In the genomic region with DNA sequence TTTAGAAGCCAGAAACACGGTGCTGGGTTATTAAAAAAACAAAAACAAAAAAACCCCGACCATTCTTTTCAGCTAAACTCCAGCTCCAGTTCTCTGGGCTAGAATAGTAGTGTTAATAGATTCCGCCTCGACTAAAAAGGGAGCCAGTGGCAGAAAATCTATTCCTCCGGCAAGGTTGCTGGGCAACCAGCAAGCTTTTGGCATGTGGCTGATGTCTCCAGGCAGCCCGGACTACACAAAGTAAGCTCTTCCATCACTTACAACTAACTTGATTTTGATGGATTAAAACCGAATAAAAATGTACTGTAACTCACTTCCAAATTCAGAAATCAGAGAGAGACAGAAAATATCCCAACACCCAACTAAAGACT, we compare ENCODE assay signal across 14 cellular contexts.
DNase-seq lines count a peak whose midpoint lies in the region; ATAC-seq, FAIRE-seq and TF ChIP-seq lines count a peak whose summit lies in the region.
"Had no signal": no experiment of that assay in that cellular context is flagged by ENCODE, and none has a peak within 500 bp of the region (broad histone marks: within the 10 kb centered on the region; RNA-seq: fewer than 3 reads in every experiment).

No MANE protein-coding gene starts in this region.

- H3K4me3 Mint-ChIP-seq in nephron: no peak overlapping the region
- H3K4me3 Mint-ChIP-seq: activated T-helper 17 cell treated with anti-CD3 and anti-CD28 coated beads, Interleukin-2, amount 50 U/mL, for 72 hours; stimulated activated naive CD8-positive, alpha-beta T cell treated with anti-CD3 and anti-CD28 coated beads, Interleukin-15, amount 100 ng/mL, for 72 hours had no signal

- H3K27me3 ChIP-seq in IMR-90 (ENCODE audit: control insufficient read depth, insufficient read depth, low read length): no peaks in the 10 kb centered on the region
- no peaks in the 10 kb centered on the region for H3K27me3 ChIP-seq in esophagus muscularis mucosa
- no peaks in the 10 kb centered on the region for H3K27me3 ChIP-seq in suprapubic skin
- H3K27me3 ChIP-seq: BE2C had no signal

- no peak overlapping the region for H2BK20ac ChIP-seq in IMR-90 (ENCODE audit: low read depth, low read length)

- no peak overlapping the region for H2BK5ac ChIP-seq in IMR-90 (ENCODE audit: low read depth, low read length, poor library complexity, severe bottlenecking)

- dilution Hi-C loops in IMR-90 (cut with HindIII; ENCODE audit: low sequenced_read_pairs, unreplicated experiment): no loop called here

- H3K27ac Mint-ChIP-seq in nephron: peak overlapping the region in 2 of 3 experiments; percentile 10 to 63
- H3K27ac Mint-ChIP-seq: stimulated activated naive CD8-positive, alpha-beta T cell treated with anti-CD3 and anti-CD28 coated beads, Interleukin-15, amount 100 ng/mL, for 72 hours had no signal

- no peak overlapping the region for H3K4me3 ChIP-seq in IMR-90 (ENCODE audit: insufficient read depth, low read depth, low read length)
- H3K4me3 ChIP-seq in esophagus muscularis mucosa: no peak overlapping the region
- H3K4me3 ChIP-seq in suprapubic skin: no peak overlapping the region

- peak overlapping the region; percentile 45; the same call in 1 of the 2 replicates for H4K5ac ChIP-seq in IMR-90 (ENCODE audit: low read depth, low read length)

- H4K20me1 ChIP-seq in IMR-90 (ENCODE audit: insufficient read depth, low read length): peaks cover 2% of the 10 kb centered on the region; the same call in 1 of the 2 replicates

- BruUV-seq in IMR-90 (replicated peaks; lab: Mats Ljungman, UMichigan): no TSS peak

- H4K91ac ChIP-seq in IMR-90 (ENCODE audit: insufficient read depth, low read depth, low read length): no peak overlapping the region

- no peak overlapping the region for H2BK15ac ChIP-seq in IMR-90 (ENCODE audit: low read depth, low read length)

- H2AFZ ChIP-seq in IMR-90 (replicated peaks; ENCODE audit: low read length, poor library complexity): no peak overlapping the region

- peaks cover 17 to 38% of the 10 kb centered on the region in 2 experiments for H3K79me1 ChIP-seq in IMR-90 (ENCODE audit: low read depth in 1 of 2, low read length in 2 of 2)

- H3K36me3 ChIP-seq in IMR-90 (ENCODE audit: control insufficient read depth, insufficient read depth, low read length) (no peaks in the 10 kb centered on the region), esophagus muscularis mucosa (no peaks in the 10 kb centered on the region), suprapubic skin (no peaks in the 10 kb centered on the region)
- H3K36me3 ChIP-seq: BE2C had no signal

- no peak overlapping the region for H3K56ac ChIP-seq in IMR-90 (ENCODE audit: extremely low read depth, insufficient read depth, low read length)

- H3K9me3 ChIP-seq in IMR-90 (ENCODE audit: control insufficient read depth, insufficient read depth, low read length): no peaks in the 10 kb centered on the region
- no peaks in the 10 kb centered on the region for H3K9me3 ChIP-seq in esophagus muscularis mucosa
- H3K9me3 ChIP-seq in suprapubic skin: no peaks in the 10 kb centered on the region
- H3K9me3 ChIP-seq: BE2C had no signal

- TF ChIP-seq EP300 in esophagus muscularis mucosa (IDR thresholded peaks at IDR 0.05): no peak
- TF ChIP-seq EP300 in suprapubic skin (IDR thresholded peaks at IDR 0.05): no peak

- H3K27me3 Mint-ChIP-seq in nephron (ENCODE audit: low read depth): no peaks in the 10 kb centered on the region
- H3K27me3 Mint-ChIP-seq: activated T-helper 17 cell treated with anti-CD3 and anti-CD28 coated beads, Interleukin-2, amount 50 U/mL, for 72 hours; stimulated activated naive CD8-positive, alpha-beta T cell treated with anti-CD3 and anti-CD28 coated beads, Interleukin-15, amount 100 ng/mL, for 72 hours had no signal

- H3K9me1 ChIP-seq in IMR-90 (ENCODE audit: insufficient read depth, low read length): peaks cover 8% of the 10 kb centered on the region

- H4K8ac ChIP-seq in IMR-90 (ENCODE audit: low read depth in 2 of 2, low read length in 2 of 2): no peak overlapping the region

- no peaks in the 10 kb centered on the region for H3K36me3 Mint-ChIP-seq in nephron (ENCODE audit: low read depth)

- H3K9me3 Mint-ChIP-seq in nephron: no peaks in the 10 kb centered on the region
- H3K9me3 Mint-ChIP-seq: activated T-helper 17 cell treated with anti-CD3 and anti-CD28 coated beads, Interleukin-2, amount 50 U/mL, for 72 hours; stimulated activated naive CD8-positive, alpha-beta T cell treated with anti-CD3 and anti-CD28 coated beads, Interleukin-15, amount 100 ng/mL, for 72 hours had no signal

- intact Hi-C loops in IMR-90 (cut with micrococcal nuclease) (loop anchor here (5.0 kb wide), 2 partner anchors 304 to 369 kb away; no protein-coding TSS in a partner anchor), esophagus muscularis mucosa (cut with DNase I) (no loop called here)

- H3K18ac ChIP-seq in IMR-90 (ENCODE audit: low read depth, low read length): no peak overlapping the region

- no peak overlapping the region for H2AK9ac ChIP-seq in IMR-90 (replicated peaks; ENCODE audit: low read depth, low read length, poor library complexity)

- H3K4ac ChIP-seq in IMR-90 (ENCODE audit: low read depth, low read length): no peak overlapping the region

- no peak overlapping the region; the same call in 1 of the 2 replicates for H2BK120ac ChIP-seq in IMR-90 (ENCODE audit: low read depth, low read length)

- H2AK5ac ChIP-seq in IMR-90 (ENCODE audit: low read depth, low read length): no peak overlapping the region

- H3K14ac ChIP-seq in IMR-90 (replicated peaks; ENCODE audit: low read depth, low read length): no peak overlapping the region

- no peak for TF ChIP-seq CTCF in IMR-90 (conservative IDR thresholded peaks at IDR 0.05; ENCODE audit: low read depth, low read length)
- TF ChIP-seq CTCF in esophagus muscularis mucosa (IDR thresholded peaks at IDR 0.05): no peak
- no peak for TF ChIP-seq CTCF in nephron (IDR thresholded peaks at IDR 0.05; ENCODE audit: unreplicated experiment in 3 of 3)
- TF ChIP-seq CTCF in suprapubic skin (IDR thresholded peaks at IDR 0.05): no peak
- no peak for TF ChIP-seq CTCF in D721Med (IDR thresholded peaks at IDR 0.05; ENCODE audit: insufficient read depth, missing control alignments)

- peaks cover 33% of the 10 kb centered on the region for H3K4me1 Mint-ChIP-seq in nephron

- no peak overlapping the region for H3K27ac ChIP-seq in IMR-90 (ENCODE audit: insufficient read depth, low read length)
- peak overlapping the region in 3 of 4 donors; percentile 12 to 40 (median 21) for H3K27ac ChIP-seq in esophagus muscularis mucosa (replicated peaks in 1 of 4)
- no peak overlapping the region for H3K27ac ChIP-seq in suprapubic skin

- FAIRE-seq in D721Med (lab: Jason Lieb, UNC): no peak

- H3K9ac ChIP-seq in IMR-90 (ENCODE audit: low read depth, low read length): no peak overlapping the region

- H3K4me2 ChIP-seq in IMR-90 (ENCODE audit: low read depth, low read length): no peak overlapping the region

- H3K4me1 ChIP-seq in IMR-90 (ENCODE audit: control insufficient read depth, insufficient read depth, low read length) (peaks cover 13% of the 10 kb centered on the region), esophagus muscularis mucosa (peaks cover 5 to 22% (median 16%) of the 10 kb centered on the region in 4 donors), suprapubic skin (no peaks in the 10 kb centered on the region)
- H3K4me1 ChIP-seq: BE2C had no signal

- POLR2A ChIA-PET in IMR-90 (lab: Charles Lee; ENCODE audit: unreplicated experiment): no interaction called here

- no peak overlapping the region for H3K23ac ChIP-seq in IMR-90 (ENCODE audit: low read depth, low read length)

- no peak for TF ChIP-seq RAD21 in IMR-90 (IDR thresholded peaks at IDR 0.05; ENCODE audit: low read length)

- DNase-seq in AG08395 (ENCODE audit: low spot score) (peak; percentile 19), IMR-90 (no peak), esophagus muscularis mucosa (ENCODE audit: extremely low spot score) (peak; percentile 53), mesenteric fat pad (ENCODE audit: low spot score) (no peak), suprapubic skin (ENCODE audit: low spot score in 2 of 2) (no peak), D721Med (ENCODE audit: insufficient read length, low spot score) (no peak)
- DNase-seq: activated CD4-positive, alpha-beta T cell treated with anti-CD3 and anti-CD28 coated beads for 48 hours; BE2C; NCI-H2081; stimulated activated CD4-positive, alpha-beta T cell treated with anti-CD3 and anti-CD28 coated beads, Interleukin-4, amount 100 ng/mL, for 4 hours; stimulated activated naive CD8-positive, alpha-beta T cell treated with anti-CD3 and anti-CD28 coated beads, Interleukin-15, amount 100 ng/mL, for 72 hours had no signal

- CTCF ChIA-PET in IMR-90 (lab: Yijun Ruan, JAX): interaction anchor here (1.2 kb wide), 1 partner anchor 53 kb away, joined by 4 read pairs; no protein-coding TSS in a partner anchor

- WGBS in IMR-90 (ENCODE audit: extremely low coverage in 2 of 2, insufficient read length in 1 of 2), 2 experiments: no CpG with 5 or more reads among the region's 7 CpGs
- 30% methylated on average over 7 of the region's 7 CpGs for WGBS in esophagus muscularis mucosa
- WGBS in suprapubic skin: 34% methylated on average over 7 of the region's 7 CpGs

- in situ Hi-C loops in IMR-90 (cut with MboI; ENCODE audit: low sequenced_read_pairs): no loop called here

- ATAC-seq in IMR-90 (ENCODE audit: low read depth) (no peak), HG03354 (IDR thresholded peaks at IDR 0.05; ENCODE audit: poor library complexity, severe bottlenecking, unreplicated experiment) (no peak)
- ATAC-seq: activated T-helper 17 cell treated with anti-CD3 and anti-CD28 coated beads, Interleukin-2, amount 50 U/mL, for 72 hours; stimulated activated naive CD8-positive, alpha-beta T cell treated with anti-CD3 and anti-CD28 coated beads, Interleukin-15, amount 100 ng/mL, for 72 hours had no signal

- no peak for TF ChIP-seq POLR2A in IMR-90 (IDR thresholded peaks at IDR 0.05; ENCODE audit: low read depth, low read length)
- no peak for TF ChIP-seq POLR2A in esophagus muscularis mucosa (IDR thresholded peaks at IDR 0.05; ENCODE audit: low read depth)
- no peak for TF ChIP-seq POLR2A in suprapubic skin (IDR thresholded peaks at IDR 0.05)

TF ChIP-seq in IMR-90, 13 proteins besides CTCF, POLR2A, EP300 and RAD21 (continues in another document):
- TF ChIP-seq, protein P1, sequence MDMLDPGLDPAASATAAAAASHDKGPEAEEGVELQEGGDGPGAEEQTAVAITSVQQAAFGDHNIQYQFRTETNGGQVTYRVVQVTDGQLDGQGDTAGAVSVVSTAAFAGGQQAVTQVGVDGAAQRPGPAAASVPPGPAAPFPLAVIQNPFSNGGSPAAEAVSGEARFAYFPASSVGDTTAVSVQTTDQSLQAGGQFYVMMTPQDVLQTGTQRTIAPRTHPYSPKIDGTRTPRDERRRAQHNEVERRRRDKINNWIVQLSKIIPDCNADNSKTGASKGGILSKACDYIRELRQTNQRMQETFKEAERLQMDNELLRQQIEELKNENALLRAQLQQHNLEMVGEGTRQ (IDR thresholded peaks at IDR 0.05; ENCODE audit: low read depth, low read length): no peak
- TF ChIP-seq CHD1 (IDR thresholded peaks at IDR 0.05; ENCODE audit: low read depth, low read length) (no peak), FOS (IDR thresholded peaks at IDR 0.05; ENCODE audit: low read depth, low read length) (no peak), MAFK (IDR thresholded peaks at IDR 0.05; ENCODE audit: low read depth, low read length) (no peak), MXI1 (IDR thresholded peaks at IDR 0.05; ENCODE audit: borderline replicate concordance, low read depth, low read length) (no peak), RFX5 (IDR thresholded peaks at IDR 0.05; ENCODE audit: low read depth, low read length) (no peak)

Comparison
In these comparisons a context has a peak if more than half of its experiments do, and no peak if none do; other contexts are left out.
1. DNase-seq: peak in AG08395 (single experiment) and esophagus muscularis mucosa (single experiment); none in IMR-90 (single experiment), mesenteric fat pad (single experiment), suprapubic skin (0 of 2) and D721Med (single experiment).
2. H3K27ac ChIP-seq: peak in esophagus muscularis mucosa (3 of 4); none in IMR-90 (single experiment) and suprapubic skin (single experiment).